25 cellular contexts compared by ENCODE assay signal in genomic region chr16:77238593-77238992, GRCh38. TPM values are rescaled to one million over a fixed set of nuclear protein-coding genes. Genes with fewer than 3 reads are reported as not detected.
DNase-seq lines count a peak whose midpoint lies in the region; ATAC-seq lines count a peak whose summit lies in the region.
"Had no signal": no experiment of that assay in that cellular context is flagged by ENCODE, and none has a peak within 500 bp of the region (broad histone marks: within the 10 kb centered on the region; RNA-seq: fewer than 3 reads in every experiment).

No MANE protein-coding gene starts in this region.

- intact Hi-C loops in activated CD4-positive, alpha-beta T cell treated with anti-CD3 and anti-CD28 coated beads for 36 hours (cut with DNase I, micrococcal nuclease) = loop anchor here (10.0 kb wide), 2 partner anchors 196 to 766 kb away; partner anchors contain the start of gene ADAMTS18 (in 1 of the 2)

- no peaks in the 10 kb centered on the region for H3K9me3 Mint-ChIP-seq in activated CD4-positive, alpha-beta T cell treated with anti-CD3 and anti-CD28 coated beads for 36 hours (ENCODE audit: low read depth)
- H3K9me3 Mint-ChIP-seq: activated CD4-positive, alpha-beta memory T cell treated with anti-CD3 and anti-CD28 coated beads for 36 hours; effector memory CD8-positive, alpha-beta T cell; naive thymus-derived CD8-positive, alpha-beta T cell; T-helper 1 cell treated with Interleukin-12 subunit alpha and Interleukin-12 subunit beta and Interleukin-4 antibody, amounts not matched to agents 30 μg/mL and 1 μg/mL, for 36 hours had no signal

- H3K27ac Mint-ChIP-seq in activated CD4-positive, alpha-beta T cell treated with anti-CD3 and anti-CD28 coated beads for 36 hours = no peak overlapping the region
- H3K27ac Mint-ChIP-seq: activated CD4-positive, alpha-beta memory T cell treated with anti-CD3 and anti-CD28 coated beads for 36 hours; CD14-positive monocyte; effector memory CD8-positive, alpha-beta T cell; naive thymus-derived CD8-positive, alpha-beta T cell; T-helper 1 cell treated with Interleukin-12 subunit alpha and Interleukin-12 subunit beta and Interleukin-4 antibody, amounts not matched to agents 30 μg/mL and 1 μg/mL, for 36 hours had no signal

- no peak overlapping the region for H3K4me3 Mint-ChIP-seq in activated CD4-positive, alpha-beta T cell treated with anti-CD3 and anti-CD28 coated beads for 36 hours
- H3K4me3 Mint-ChIP-seq: activated CD4-positive, alpha-beta memory T cell treated with anti-CD3 and anti-CD28 coated beads for 36 hours; CD14-positive monocyte; effector memory CD8-positive, alpha-beta T cell; naive thymus-derived CD8-positive, alpha-beta T cell; T-helper 1 cell treated with Interleukin-12 subunit alpha and Interleukin-12 subunit beta and Interleukin-4 antibody, amounts not matched to agents 30 μg/mL and 1 μg/mL, for 36 hours had no signal

- in situ Hi-C loops in ACHN (cut with HindIII; ENCODE audit: low pct_ligation_motif_present, low pct_unique_long_range_greater_than_20kb, low sequenced_read_pairs) = no loop called here

- H3K4me1 Mint-ChIP-seq in activated CD4-positive, alpha-beta T cell treated with anti-CD3 and anti-CD28 coated beads for 36 hours = peaks cover 3% of the 10 kb centered on the region

- H3K36me3 Mint-ChIP-seq in activated CD4-positive, alpha-beta T cell treated with anti-CD3 and anti-CD28 coated beads for 36 hours (ENCODE audit: low read depth) = no peaks in the 10 kb centered on the region
- H3K36me3 Mint-ChIP-seq: activated CD4-positive, alpha-beta memory T cell treated with anti-CD3 and anti-CD28 coated beads for 36 hours; CD14-positive monocyte; naive thymus-derived CD8-positive, alpha-beta T cell had no signal

- H3K27me3 Mint-ChIP-seq in activated CD4-positive, alpha-beta T cell treated with anti-CD3 and anti-CD28 coated beads for 36 hours = peaks cover 6% of the 10 kb centered on the region

- DNase-seq in NCI-H1092 treated with DMSO at 0.1 percent for 48 hours (lab: John Stamatoyannopoulos, UW) (peak; percentile 32), NCI-H1092 (lab: John Stamatoyannopoulos, UW) (no peak), NCI-H1436 (lab: John Stamatoyannopoulos, UW) (peak; percentile 34), NCI-H510A treated with DMSO at 0.1 percent for 48 hours (lab: John Stamatoyannopoulos, UW) (peak; percentile 50), cerebellar nuclear complex (lab: John Stamatoyannopoulos, UW) (peak; percentile 13 to 51), ACHN (no peak)
- no peak for DNase-seq in NK-92 treated with Interleukin-12 subunit alpha and Interleukin-12 subunit beta, amount 100 ng/mL, for 24 hours (lab: John Stamatoyannopoulos, UW)
- DNase-seq in activated CD4-positive, alpha-beta T cell treated with anti-CD3 and anti-CD28 coated beads for 36 hours = no peak
- DNase-seq: activated CD4-positive, alpha-beta memory T cell treated with anti-CD3 and anti-CD28 coated beads for 36 hours; activated CD8-positive, alpha-beta memory T cell treated with anti-CD3 and anti-CD28 coated beads, Interleukin-2, amount 50 U/mL, for 48 hours; activated naive CD4-positive, alpha-beta T cell treated with anti-CD3 and anti-CD28 coated beads, Interleukin-2, amount 50 U/mL, for 16 hours; amniotic stem cell; brain microvascular endothelial cell; colonic mucosa; effector memory CD8-positive, alpha-beta T cell; heart left ventricle; naive thymus-derived CD8-positive, alpha-beta T cell; NCI-H1417 treated with DMSO at 0.1 percent for 48 hours; NCI-H226; nucleus accumbens; RPMI8226; stimulated activated naive CD4-positive, alpha-beta T cell had no signal

- CTCF ChIA-PET in activated CD4-positive, alpha-beta T cell treated with anti-CD3 and anti-CD28 coated beads for 36 hours (lab: Charles Lee) = interaction anchor here (0.7 to 10.2 kb wide), 2 partner anchors 332 to 346 kb away, joined by 3 to 153 read pairs; no protein-coding TSS in a partner anchor

- no peak for ATAC-seq in activated CD4-positive, alpha-beta T cell treated with anti-CD3 and anti-CD28 coated beads for 36 hours
- ATAC-seq: effector memory CD8-positive, alpha-beta T cell; heart left ventricle; naive thymus-derived CD8-positive, alpha-beta T cell had no signal

- POLR2A ChIA-PET in activated CD4-positive, alpha-beta T cell treated with anti-CD3 and anti-CD28 coated beads for 36 hours (lab: Charles Lee) = no interaction called here

RNA-seq across cellular contexts. Expression of gene SYCE1L, which starts 39.4 kb away (rescaled TPM):
- 1 to 10 TPM; 4.3 to 7.1 TPM for total RNA-seq in activated CD4-positive, alpha-beta T cell treated with anti-CD3 and anti-CD28 coated beads for 36 hours
- total RNA-seq: fibroblast of villous mesenchyme had no signal

RNA-seq across cellular contexts. Expression of gene MON1B, which starts 47.6 kb away (rescaled TPM):
- 10 to 100 TPM; 58.0 to 63.4 TPM for total RNA-seq in activated CD4-positive, alpha-beta T cell treated with anti-CD3 and anti-CD28 coated beads for 36 hours

Comparison
In these comparisons a context has a peak if more than half of its experiments do, and no peak if none do; other contexts are left out.
1. DNase-seq: peak in NCI-H1092 treated with DMSO at 0.1 percent for 48 hours (single experiment), NCI-H1436 (single experiment), NCI-H510A treated with DMSO at 0.1 percent for 48 hours (single experiment) and cerebellar nuclear complex (2 of 2); none in NCI-H1092 (single experiment), NK-92 treated with Interleukin-12 subunit alpha and Interleukin-12 subunit beta, amount 100 ng/mL, for 24 hours (single experiment), ACHN (single experiment) and activated CD4-positive, alpha-beta T cell treated with anti-CD3 and anti-CD28 coated beads for 36 hours (single experiment).